ENCODE assay signal across 2 cellular contexts in genomic region chr5:139263431-139263975, GRCh38.
A peak's percentile ranks its signal among the peaks of the same experiment; 100 is the strongest.
TF ChIP-seq lines count a peak whose summit lies in the region.

No MANE protein-coding gene starts in this region.

TF ChIP-seq in HEK293, 187 proteins besides CTCF, POLR2A, EP300 and RAD21:
- TF ChIP-seq ZNF426 (tag by site-specific recombination; IDR thresholded peaks at IDR 0.05) (no peak), KLF8 (tag by site-specific recombination; IDR thresholded peaks at IDR 0.05) (no peak), ZNF214 (tag by site-specific recombination; IDR thresholded peaks at IDR 0.05; ENCODE audit: borderline replicate concordance) (no peak), ZNF350 (tag by site-specific recombination; IDR thresholded peaks at IDR 0.05) (peak; percentile 91), ZNF544 (tag by site-specific recombination; IDR thresholded peaks at IDR 0.05) (no peak), ZNF311 (tag by site-specific recombination; IDR thresholded peaks at IDR 0.05; ENCODE audit: borderline replicate concordance) (no peak), ZNF555 (tag by site-specific recombination; conservative IDR thresholded peaks at IDR 0.05) (no peak), ZNF654 (tag by site-specific recombination; IDR thresholded peaks at IDR 0.05; ENCODE audit: low read depth) (no peak), PRDM6 (tag by site-specific recombination; IDR thresholded peaks at IDR 0.05) (no peak)

TF ChIP-seq in K562, 482 proteins besides CTCF, POLR2A, EP300 and RAD21:
- TF ChIP-seq KHSRP (IDR thresholded peaks at IDR 0.05) (no peak), NR2F6 (CRISPR knock-in tag; IDR thresholded peaks at IDR 0.05) (no peak), SNIP1 (IDR thresholded peaks at IDR 0.05; ENCODE audit: low read depth) (no peak), YY1 (IDR thresholded peaks at IDR 0.05; ENCODE audit: borderline replicate concordance in 1 of 3, control insufficient read depth in 1 of 3, extremely low read depth in 1 of 3, insufficient read depth in 3 of 3, insufficient read length in 1 of 3, insufficient replicate concordance in 2 of 3, low read depth in 1 of 3, low read length in 2 of 3) (peak in 2 of 3 experiments; percentile 32 to 70), TOE1 (IDR thresholded peaks at IDR 0.05; ENCODE audit: borderline replicate concordance) (peak; percentile 52; the same call in 1 of the 2 replicates), TOE1 (CRISPR knock-in tag; IDR thresholded peaks at IDR 0.05; ENCODE audit: borderline replicate concordance, low read depth) (no peak), TFAP4 (CRISPR knock-in tag; IDR thresholded peaks at IDR 0.05; ENCODE audit: borderline replicate concordance) (no peak), RBM17 (IDR thresholded peaks at IDR 0.05; ENCODE audit: borderline replicate concordance, low read depth, low read length) (no peak), USF2 (CRISPR knock-in tag; IDR thresholded peaks at IDR 0.05) (peak; percentile 34), HNRNPL (IDR thresholded peaks at IDR 0.05; ENCODE audit: low read depth, low read length) (no peak), CC2D1A (IDR thresholded peaks at IDR 0.05) (no peak), NR4A1 (CRISPR knock-in tag; IDR thresholded peaks at IDR 0.05) (no peak), NR4A1 (tag; IDR thresholded peaks at IDR 0.05) (peak; percentile 26; the same call in 1 of the 2 replicates), TFE3 (CRISPR knock-in tag; IDR thresholded peaks at IDR 0.05) (peak; percentile 80), TEAD1 (CRISPR knock-in tag; IDR thresholded peaks at IDR 0.05) (no peak), HNRNPK (IDR thresholded peaks at IDR 0.05; ENCODE audit: low read depth, low read length, poor library complexity, severe bottlenecking) (no peak), EHMT2 (IDR thresholded peaks at IDR 0.05) (peak; percentile 37; the same call in 1 of the 2 replicates), USF1 (CRISPR knock-in tag; IDR thresholded peaks at IDR 0.05) (peak; percentile 54), YBX1 (IDR thresholded peaks at IDR 0.05) (no peak), ZNF592 (IDR thresholded peaks at IDR 0.05) (peak; percentile 45; the same call in 1 of the 2 replicates), SAFB (IDR thresholded peaks at IDR 0.05; ENCODE audit: borderline replicate concordance, low read depth, low read length) (no peak), ZNF583 (CRISPR knock-in tag; IDR thresholded peaks at IDR 0.05) (0 out of 2 replicates have a peak, but pooled peaks have one; percentile 57)
